ENCODE assay signal across 15 cellular contexts in the genomic region with DNA sequence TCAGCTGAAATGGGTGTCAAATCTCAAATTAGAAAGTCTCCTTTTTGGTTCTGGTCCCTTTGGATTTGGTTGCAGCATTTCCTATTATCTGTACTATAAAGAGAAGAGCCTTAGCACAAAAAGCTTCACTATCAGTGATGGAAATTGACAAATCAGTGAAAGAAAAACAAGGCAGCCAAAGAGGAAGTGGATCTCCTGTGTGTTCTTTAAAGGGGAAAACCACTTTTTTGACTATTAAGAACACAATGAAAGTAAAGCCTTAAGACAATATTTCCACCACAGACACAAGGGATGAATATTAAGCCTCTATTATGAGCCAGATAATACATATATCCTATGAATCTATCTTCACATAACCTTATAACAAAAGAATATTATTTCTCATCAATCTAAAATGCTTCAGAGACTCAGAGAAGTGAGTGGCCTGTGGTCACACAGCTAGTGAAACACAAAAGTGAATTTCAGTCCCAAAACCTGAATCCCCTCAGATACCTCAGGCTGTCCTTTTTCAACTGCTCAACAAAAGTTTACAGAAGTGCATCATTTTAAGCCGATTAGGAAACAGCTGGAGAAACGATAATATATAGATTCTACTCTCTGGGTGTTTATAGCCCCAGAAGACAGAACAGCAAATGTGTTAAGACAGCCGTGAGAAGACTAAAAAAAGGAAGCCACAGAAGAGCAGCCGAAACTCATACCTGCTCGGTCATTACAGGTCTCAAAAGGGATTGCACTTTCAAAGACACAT.
DNase-seq lines count a peak whose midpoint lies in the region; ATAC-seq lines count a peak whose summit lies in the region.
"Had no signal": no experiment of that assay in that cellular context is flagged by ENCODE, and none has a peak within 500 bp of the region (broad histone marks: within the 10 kb centered on the region; RNA-seq: fewer than 3 reads in every experiment).

No MANE protein-coding gene starts in this region.

- H3K36me3 Mint-ChIP-seq in memory B cell, result no peaks in the 10 kb centered on the region

- no peak for DNase-seq in memory B cell (ENCODE audit: low spot score in 2 of 2)
- DNase-seq in kidney tubule cell (ENCODE audit: low spot score), result no peak
- no peak for DNase-seq in activated T-cell treated with anti-CD3 and anti-CD28 coated beads, Interleukin-2, amount 50 U/mL, for 1 hour
- DNase-seq in D341Med (ENCODE audit: low spot score), result no peak
- DNase-seq: activated T-cell treated with anti-CD3 and anti-CD28 coated beads, Interleukin-2, amount 50 U/mL, for 24 hours; DMS79 treated with DMSO at 0.1 percent for 48 hours; left lung; NCI-H1417 treated with DMSO at 0.1 percent for 48 hours; occipital lobe; PC-3; stimulated activated CD4-positive, alpha-beta T cell treated with anti-CD3 and anti-CD28 coated beads, Interleukin-2, amount 100 ng/mL, for 48 hours had no signal

- peak; percentile 92 for ATAC-seq in GM18907 (IDR thresholded peaks at IDR 0.05; ENCODE audit: unreplicated experiment)
- ATAC-seq in GM21529 (IDR thresholded peaks at IDR 0.05; ENCODE audit: unreplicated experiment), result peak; percentile 91
- peak; percentile 69 for ATAC-seq in HG03103 (IDR thresholded peaks at IDR 0.05; ENCODE audit: low read depth, unreplicated experiment)
- ATAC-seq in memory B cell (ENCODE audit: low read depth), result peak; percentile 86
- ATAC-seq: left lung, PC-3 had no signal

- H3K9me3 Mint-ChIP-seq in memory B cell, result peaks cover 2% of the 10 kb centered on the region
- H3K9me3 Mint-ChIP-seq: activated T-cell treated with anti-CD3 and anti-CD28 coated beads, Interleukin-2, amount 50 U/mL, for 24 hours; central memory CD8-positive, alpha-beta T cell had no signal

- H3K27me3 Mint-ChIP-seq in memory B cell, result no peaks in the 10 kb centered on the region
- H3K27me3 Mint-ChIP-seq: activated T-cell treated with anti-CD3 and anti-CD28 coated beads, Interleukin-2, amount 50 U/mL, for 24 hours had no signal

- peak overlapping the region; percentile 43 for H3K4me3 Mint-ChIP-seq in memory B cell
- H3K4me3 Mint-ChIP-seq: activated T-cell treated with anti-CD3 and anti-CD28 coated beads, Interleukin-2, amount 50 U/mL, for 24 hours; central memory CD8-positive, alpha-beta T cell had no signal

- H3K4me1 Mint-ChIP-seq in memory B cell, result peaks cover 27% of the 10 kb centered on the region
- H3K4me1 Mint-ChIP-seq: central memory CD8-positive, alpha-beta T cell had no signal

- H3K27ac Mint-ChIP-seq in memory B cell, result peak overlapping the region; percentile 90
- H3K27ac Mint-ChIP-seq: activated T-cell treated with anti-CD3 and anti-CD28 coated beads, Interleukin-2, amount 50 U/mL, for 24 hours had no signal
